ENCODE assay signal across 26 cellular contexts in the genomic region with DNA sequence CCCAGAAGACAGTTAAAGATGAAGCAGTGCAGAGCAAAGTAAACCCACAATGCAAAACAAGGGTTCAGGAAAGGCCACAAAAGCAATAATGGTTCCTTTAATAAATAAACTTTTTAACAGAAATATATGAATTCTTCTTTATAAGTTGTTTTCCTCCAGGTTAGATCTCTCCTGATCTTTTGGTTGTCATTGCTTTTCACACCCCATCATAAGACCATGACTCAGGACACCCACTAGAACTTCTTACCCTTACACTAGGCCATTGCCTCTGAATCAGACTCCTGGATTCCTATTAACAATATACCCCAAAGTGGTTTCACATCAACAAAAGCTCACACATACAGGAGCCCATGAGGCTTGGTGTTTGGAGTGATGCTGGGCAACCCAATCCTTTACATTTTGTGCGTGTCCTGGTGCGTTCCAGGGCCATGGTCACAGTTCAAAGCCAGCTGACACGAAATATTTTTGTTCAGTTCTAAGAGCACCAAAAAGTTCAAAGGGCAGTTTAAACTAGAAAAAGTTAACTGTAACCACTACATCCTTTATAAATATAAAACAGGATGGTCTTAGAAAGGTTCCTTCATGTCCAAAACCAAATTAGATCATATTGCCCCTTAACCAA.
DNase-seq lines count a peak whose midpoint lies in the region; TF ChIP-seq lines count a peak whose summit lies in the region.
"Had no signal": no experiment of that assay in that cellular context is flagged by ENCODE, and none has a peak within 500 bp of the region (broad histone marks: within the 10 kb centered on the region; RNA-seq: fewer than 3 reads in every experiment).

No MANE protein-coding gene starts in this region.

- DNase-seq in Caki2 (ENCODE audit: low read depth) (peak; percentile 96), HFFc6 (peak; percentile 7), epithelial cell of proximal tubule (ENCODE audit: low read depth) (peak; percentile 97), neuronal stem cell (ENCODE audit: low spot score) (no peak), midbrain (lab: John Stamatoyannopoulos, UW) (no peak)
- DNase-seq in NK-92 treated with Interleukin-12 subunit alpha and Interleukin-12 subunit beta, amount 100 ng/mL, for 24 hours (lab: John Stamatoyannopoulos, UW), result no peak
- no peak for DNase-seq in activated CD4-positive, alpha-beta memory T cell treated with anti-CD3 and anti-CD28 coated beads, Interleukin-2, amount 10 ng/mL, durations not matched to agents 7 days and 5 days
- DNase-seq: activated CD8-positive, alpha-beta memory T cell treated with anti-CD3 and anti-CD28 coated beads for 24 hours; activated naive CD4-positive, alpha-beta T cell treated with anti-CD3 and anti-CD28 coated beads, Interleukin-2, amount 10 ng/mL, durations not matched to agents 7 days and 5 days; effector memory CD8-positive, alpha-beta T cell; esophagus squamous epithelium; GOT3; naive thymus-derived CD8-positive, alpha-beta T cell; NCI-H1092; NCI-H187; NCI-H524 treated with DMSO at 0.1 percent for 48 hours; PC-9; SHP77; spleen; stimulated activated CD4-positive, alpha-beta T cell treated with anti-CD3 and anti-CD28 coated beads, Interleukin-4, amount 100 ng/mL, for 1 hour; upper lobe of right lung had no signal

- no peak overlapping the region for H2AK5ac ChIP-seq in neuronal stem cell (ENCODE audit: low read depth, low read length)

- no peak overlapping the region for H3K4ac ChIP-seq in neuronal stem cell (ENCODE audit: low read length)

- H2BK120ac ChIP-seq in neuronal stem cell (ENCODE audit: low read depth, low read length), result no peak overlapping the region

- peaks cover 0 to 5% of the 10 kb centered on the region in 2 donors for H3K4me1 ChIP-seq in neuronal stem cell (ENCODE audit: control insufficient read depth in 2 of 2, insufficient read depth in 1 of 2, low read depth in 1 of 2, low read length in 2 of 2)
- H3K4me1 ChIP-seq: suprapubic skin had no signal

- no peaks in the 10 kb centered on the region for H3K27me3 ChIP-seq in neuronal stem cell (ENCODE audit: control insufficient read depth in 3 of 3, insufficient read depth in 3 of 3, low read depth in 1 of 3, low read length in 3 of 3)
- H3K27me3 ChIP-seq: esophagus squamous epithelium, suprapubic skin, upper lobe of right lung had no signal

- no peak overlapping the region for H2BK15ac ChIP-seq in neuronal stem cell (ENCODE audit: low read length)

- H4K91ac ChIP-seq in neuronal stem cell (ENCODE audit: low read depth, low read length, poor library complexity), result no peak overlapping the region

- H3K4me3 ChIP-seq in epithelial cell of proximal tubule (ENCODE audit: low read depth, low read length) (no peak overlapping the region), neuronal stem cell (ENCODE audit: low read length in 2 of 2) (no peak overlapping the region)
- H3K4me3 ChIP-seq: coronary artery, esophagus squamous epithelium, GM12878, PC-9, spleen, suprapubic skin, upper lobe of right lung had no signal

- no peak overlapping the region for H2BK12ac ChIP-seq in neuronal stem cell (ENCODE audit: low read length)

- TF ChIP-seq CTCF in HFFc6 (IDR thresholded peaks at IDR 0.05) (no peak), epithelial cell of proximal tubule (conservative IDR thresholded peaks at IDR 0.05; ENCODE audit: low read depth, low read length) (no peak)

- H3K79me1 ChIP-seq in neuronal stem cell (ENCODE audit: low read depth, low read length), result no peaks in the 10 kb centered on the region

- H3K36me3 Mint-ChIP-seq in HFFc6 (ENCODE audit: low read depth), result no peaks in the 10 kb centered on the region
- no peaks in the 10 kb centered on the region for H3K36me3 Mint-ChIP-seq in activated CD4-positive, alpha-beta memory T cell treated with anti-CD3 and anti-CD28 coated beads, Interleukin-2, amount 10 ng/mL, durations not matched to agents 7 days and 5 days (ENCODE audit: low read depth)
- H3K36me3 Mint-ChIP-seq: activated naive CD4-positive, alpha-beta T cell treated with anti-CD3 and anti-CD28 coated beads, Interleukin-2, amount 10 ng/mL, durations not matched to agents 7 days and 5 days; naive thymus-derived CD8-positive, alpha-beta T cell; stimulated activated memory B cell treated with anti-CD40 and anti-IgM and Interleukin-4, amounts not matched to agents 10 μg/mL and 1 μg/mL and 100 μg/mL, for 72 hours had no signal

- in situ Hi-C loops in Caki2 (cut with HindIII; ENCODE audit: low pct_unique_long_range_greater_than_20kb, low sequenced_read_pairs), result no loop called here

- H3K27ac Mint-ChIP-seq in HFFc6, result peak overlapping the region; percentile 69
- no peak overlapping the region for H3K27ac Mint-ChIP-seq in activated CD4-positive, alpha-beta memory T cell treated with anti-CD3 and anti-CD28 coated beads, Interleukin-2, amount 10 ng/mL, durations not matched to agents 7 days and 5 days
- H3K27ac Mint-ChIP-seq: activated naive CD4-positive, alpha-beta T cell treated with anti-CD3 and anti-CD28 coated beads, Interleukin-2, amount 10 ng/mL, durations not matched to agents 7 days and 5 days; effector memory CD8-positive, alpha-beta T cell; naive thymus-derived CD8-positive, alpha-beta T cell; stimulated activated memory B cell treated with anti-CD40 and anti-IgM and Interleukin-4, amounts not matched to agents 10 μg/mL and 1 μg/mL and 100 μg/mL, for 72 hours had no signal

- CTCF ChIA-PET in activated CD4-positive, alpha-beta memory T cell treated with anti-CD3 and anti-CD28 coated beads, Interleukin-2, amount 10 ng/mL, durations not matched to agents 7 days and 5 days (lab: Charles Lee), result interaction anchor here (1.9 kb wide), 1 partner anchor 18 kb away, joined by 5 read pairs; no protein-coding TSS in a partner anchor

- no peaks in the 10 kb centered on the region; the same call in 1 of the 2 replicates for H3K27me3 Mint-ChIP-seq in HFFc6 (ENCODE audit: insufficient read depth)
- peaks cover 3% of the 10 kb centered on the region for H3K27me3 Mint-ChIP-seq in activated CD4-positive, alpha-beta memory T cell treated with anti-CD3 and anti-CD28 coated beads, Interleukin-2, amount 10 ng/mL, durations not matched to agents 7 days and 5 days

- no peaks in the 10 kb centered on the region for H3K9me3 ChIP-seq in neuronal stem cell (replicated peaks in 1 of 2; ENCODE audit: control insufficient read depth in 2 of 2, insufficient read depth in 1 of 2, low read depth in 1 of 2, low read length in 2 of 2)
- H3K9me3 ChIP-seq: esophagus squamous epithelium, spleen, suprapubic skin, upper lobe of right lung had no signal

- peak overlapping the region; percentile 51 for H2AFZ ChIP-seq in neuronal stem cell (ENCODE audit: low read length)
- H2AFZ ChIP-seq: PC-9 had no signal

- H3K4me2 ChIP-seq in neuronal stem cell (ENCODE audit: insufficient read depth, low read length, poor library complexity, severe bottlenecking), result no peak overlapping the region
- H3K4me2 ChIP-seq: PC-9 had no signal

- WGBS in neuronal stem cell (ENCODE audit: extremely low coverage in 2 of 2, insufficient read length in 2 of 2, insufficient replicate concordance in 1 of 2), 2 donors, result no CpG with 5 or more reads among the region's 3 CpGs

- H3K4me3 Mint-ChIP-seq in HFFc6, result no peak overlapping the region
- no peak overlapping the region for H3K4me3 Mint-ChIP-seq in activated CD4-positive, alpha-beta memory T cell treated with anti-CD3 and anti-CD28 coated beads, Interleukin-2, amount 10 ng/mL, durations not matched to agents 7 days and 5 days
- H3K4me3 Mint-ChIP-seq: activated naive CD4-positive, alpha-beta T cell treated with anti-CD3 and anti-CD28 coated beads, Interleukin-2, amount 10 ng/mL, durations not matched to agents 7 days and 5 days; CD14-positive monocyte; effector memory CD8-positive, alpha-beta T cell; naive thymus-derived CD8-positive, alpha-beta T cell; stimulated activated memory B cell treated with anti-CD40 and anti-IgM and Interleukin-4, amounts not matched to agents 10 μg/mL and 1 μg/mL and 100 μg/mL, for 72 hours had no signal

- no peaks in the 10 kb centered on the region for H3K9me3 Mint-ChIP-seq in HFFc6
- no peaks in the 10 kb centered on the region for H3K9me3 Mint-ChIP-seq in activated CD4-positive, alpha-beta memory T cell treated with anti-CD3 and anti-CD28 coated beads, Interleukin-2, amount 10 ng/mL, durations not matched to agents 7 days and 5 days
- H3K9me3 Mint-ChIP-seq: activated naive CD4-positive, alpha-beta T cell treated with anti-CD3 and anti-CD28 coated beads, Interleukin-2, amount 10 ng/mL, durations not matched to agents 7 days and 5 days; CD14-positive monocyte; effector memory CD8-positive, alpha-beta T cell; naive thymus-derived CD8-positive, alpha-beta T cell; stimulated activated memory B cell treated with anti-CD40 and anti-IgM and Interleukin-4, amounts not matched to agents 10 μg/mL and 1 μg/mL and 100 μg/mL, for 72 hours had no signal

- no peak overlapping the region for H2BK5ac ChIP-seq in neuronal stem cell (ENCODE audit: low read length)

- H3K9ac ChIP-seq in neuronal stem cell (ENCODE audit: low read depth, low read length, poor library complexity), result no peak overlapping the region

- H3K27ac ChIP-seq in neuronal stem cell (replicated peaks; ENCODE audit: low read length), result no peak overlapping the region
- H3K27ac ChIP-seq: coronary artery, esophagus squamous epithelium, PC-9, spleen, suprapubic skin, upper lobe of right lung had no signal

- H3K14ac ChIP-seq in neuronal stem cell (ENCODE audit: low read length), result no peak overlapping the region

- H3K36me3 ChIP-seq in neuronal stem cell (replicated peaks in 1 of 2; ENCODE audit: control insufficient read depth in 2 of 2, insufficient read depth in 2 of 2, low read length in 2 of 2), result no peaks in the 10 kb centered on the region
- H3K36me3 ChIP-seq: esophagus squamous epithelium, spleen, suprapubic skin, upper lobe of right lung had no signal

- H3K23ac ChIP-seq in neuronal stem cell (ENCODE audit: low read depth, low read length, poor library complexity), result no peak overlapping the region

- no peak overlapping the region for H3K18ac ChIP-seq in neuronal stem cell (ENCODE audit: low read length)

- peaks cover 37% of the 10 kb centered on the region for H3K4me1 Mint-ChIP-seq in HFFc6 (ENCODE audit: low read depth)
- H3K4me1 Mint-ChIP-seq in activated CD4-positive, alpha-beta memory T cell treated with anti-CD3 and anti-CD28 coated beads, Interleukin-2, amount 10 ng/mL, durations not matched to agents 7 days and 5 days, result no peaks in the 10 kb centered on the region
- H3K4me1 Mint-ChIP-seq: activated naive CD4-positive, alpha-beta T cell treated with anti-CD3 and anti-CD28 coated beads, Interleukin-2, amount 10 ng/mL, durations not matched to agents 7 days and 5 days had no signal

- POLR2A ChIA-PET in activated CD4-positive, alpha-beta memory T cell treated with anti-CD3 and anti-CD28 coated beads, Interleukin-2, amount 10 ng/mL, durations not matched to agents 7 days and 5 days (lab: Charles Lee), result no interaction called here

- H4K8ac ChIP-seq in neuronal stem cell (ENCODE audit: low read depth, low read length), result no peak overlapping the region

Comparison
In these comparisons a context has a peak if more than half of its experiments do, and no peak if none do; other contexts are left out.
1. DNase-seq: peak in Caki2 (single experiment), HFFc6 (single experiment) and epithelial cell of proximal tubule (single experiment); none in neuronal stem cell (single experiment), midbrain (single experiment), NK-92 treated with Interleukin-12 subunit alpha and Interleukin-12 subunit beta, amount 100 ng/mL, for 24 hours (single experiment) and activated CD4-positive, alpha-beta memory T cell treated with anti-CD3 and anti-CD28 coated beads, Interleukin-2, amount 10 ng/mL, durations not matched to agents 7 days and 5 days (single experiment).